ENCODE assay signal across 18 cellular contexts in the genomic region with DNA sequence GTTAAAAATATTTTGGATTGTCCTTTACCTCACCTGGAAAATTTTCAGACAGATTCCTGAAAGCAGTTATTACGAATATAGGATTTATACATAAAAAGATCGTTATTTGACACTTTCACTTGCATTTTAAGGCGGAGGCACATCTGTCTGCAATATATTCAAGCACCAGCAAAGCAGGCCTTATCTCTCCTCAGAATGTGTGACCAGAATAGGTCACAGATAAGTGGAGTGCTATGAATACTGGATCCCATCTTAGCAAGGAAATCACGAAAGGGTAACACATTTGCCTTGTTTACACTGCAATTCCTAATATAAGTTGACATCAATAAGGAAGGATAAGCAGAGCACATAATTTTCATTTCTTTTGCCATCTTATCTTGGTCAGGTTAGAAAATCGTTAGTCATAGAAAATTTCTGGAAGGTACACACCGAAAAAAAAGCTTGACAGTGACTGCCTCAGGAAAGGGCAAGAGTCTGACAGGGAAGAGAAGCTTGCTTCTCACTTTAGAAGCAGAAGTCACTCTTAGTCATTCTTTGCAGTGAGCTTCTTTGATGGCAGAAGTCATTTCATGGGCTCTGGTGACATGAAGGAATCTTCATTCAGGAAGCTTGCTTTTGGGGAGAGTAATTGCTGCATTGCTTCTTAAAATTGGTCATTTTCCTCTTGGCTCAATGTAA.
"Had no signal": no experiment of that assay in that cellular context is flagged by ENCODE, and none has a peak within 500 bp of the region (broad histone marks: within the 10 kb centered on the region; RNA-seq: fewer than 3 reads in every experiment).

No MANE protein-coding gene starts in this region.

- H3K27ac ChIP-seq: esophagus squamous epithelium, spleen, suprapubic skin, VCaP had no signal

- H3K9me3 Mint-ChIP-seq: activated CD4-positive, alpha-beta memory T cell treated with anti-CD3 and anti-CD28 coated beads, Interleukin-2, amount 10 ng/mL, durations not matched to agents 7 days and 5 days; stimulated activated memory B cell treated with anti-CD40 and anti-IgM and Interleukin-4, amounts not matched to agents 10 μg/mL and 1 μg/mL and 100 μg/mL, for 72 hours had no signal

- DNase-seq: activated CD4-positive, alpha-beta memory T cell treated with anti-CD3 and anti-CD28 coated beads, Interleukin-2, amount 10 ng/mL, durations not matched to agents 7 days and 5 days; activated CD8-positive, alpha-beta memory T cell treated with anti-CD3 and anti-CD28 coated beads, Interleukin-2, amount 50 U/mL, for 4 hours; activated naive CD4-positive, alpha-beta T cell; aorta; esophagus squamous epithelium; foreskin fibroblast; glutamatergic neuron; posterior cingulate gyrus; spleen; stimulated activated CD4-positive, alpha-beta T cell treated with anti-CD3 and anti-CD28 coated beads, Interleukin-1b, Interleukin-23, amount 100 ng/mL, for 48 hours; T-helper 2 cell had no signal

- FAIRE-seq: bronchial epithelial cell had no signal

- H3K36me3 ChIP-seq: esophagus squamous epithelium, spleen, suprapubic skin had no signal

- H3K36me3 Mint-ChIP-seq: stimulated activated memory B cell treated with anti-CD40 and anti-IgM and Interleukin-4, amounts not matched to agents 10 μg/mL and 1 μg/mL and 100 μg/mL, for 72 hours; type B pancreatic cell had no signal

- H3K27ac Mint-ChIP-seq: activated CD4-positive, alpha-beta memory T cell treated with anti-CD3 and anti-CD28 coated beads, Interleukin-2, amount 10 ng/mL, durations not matched to agents 7 days and 5 days; stimulated activated memory B cell treated with anti-CD40 and anti-IgM and Interleukin-4, amounts not matched to agents 10 μg/mL and 1 μg/mL and 100 μg/mL, for 72 hours; type B pancreatic cell had no signal

- H3K4me3 ChIP-seq: esophagus squamous epithelium, spleen, suprapubic skin had no signal

- H3K4me3 Mint-ChIP-seq: activated CD4-positive, alpha-beta memory T cell treated with anti-CD3 and anti-CD28 coated beads, Interleukin-2, amount 10 ng/mL, durations not matched to agents 7 days and 5 days; stimulated activated memory B cell treated with anti-CD40 and anti-IgM and Interleukin-4, amounts not matched to agents 10 μg/mL and 1 μg/mL and 100 μg/mL, for 72 hours; type B pancreatic cell had no signal

- ATAC-seq: left lobe of liver; sciatic nerve; stimulated activated memory B cell treated with anti-CD40 and anti-IgM and Interleukin-4, amounts not matched to agents 10 μg/mL and 1 μg/mL and 100 μg/mL, for 72 hours had no signal

- H3K4me1 Mint-ChIP-seq: activated CD4-positive, alpha-beta memory T cell treated with anti-CD3 and anti-CD28 coated beads, Interleukin-2, amount 10 ng/mL, durations not matched to agents 7 days and 5 days had no signal

- H3K4me1 ChIP-seq: suprapubic skin had no signal

- H3K9me3 ChIP-seq: esophagus squamous epithelium, spleen, suprapubic skin had no signal

- H3K27me3 Mint-ChIP-seq: stimulated activated memory B cell treated with anti-CD40 and anti-IgM and Interleukin-4, amounts not matched to agents 10 μg/mL and 1 μg/mL and 100 μg/mL, for 72 hours; type B pancreatic cell had no signal

- H3K27me3 ChIP-seq: esophagus squamous epithelium, spleen, suprapubic skin had no signal
